ENCODE assay signal across 1 cellular context in the genomic region with DNA sequence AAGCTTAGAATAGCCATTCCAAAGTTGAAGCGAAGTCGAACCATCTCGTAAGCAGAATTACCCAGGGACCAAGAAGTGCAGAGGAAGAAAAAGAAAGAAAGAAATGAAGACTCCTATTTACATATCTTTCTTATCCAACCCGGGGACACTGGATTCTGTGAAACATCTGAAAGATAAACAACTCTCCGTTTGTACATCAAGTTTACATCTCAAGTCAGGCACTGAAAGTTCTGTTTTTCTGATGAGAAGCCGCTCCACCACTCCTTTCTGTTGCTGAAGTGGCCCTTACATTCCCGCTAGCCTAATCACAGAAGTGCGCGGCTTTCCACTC.
TF ChIP-seq lines count a peak whose summit lies in the region.

No MANE protein-coding gene starts in this region.

TF ChIP-seq in endothelial cell of umbilical vein, 7 proteins besides CTCF, POLR2A, EP300 and RAD21 (continued from another document):
- TF ChIP-seq EZH2 (IDR thresholded peaks at IDR 0.05; ENCODE audit: borderline replicate concordance, low read depth, low read length, severe bottlenecking) (no peak), POLR2AphosphoS5 (IDR thresholded peaks at IDR 0.05; ENCODE audit: insufficient read depth, low read depth, low read length) (no peak), MYC (IDR thresholded peaks at IDR 0.05; ENCODE audit: low read depth, low read length) (no peak)
